Comparison of ENCODE assay signal across 1 cellular context in the genomic region with DNA sequence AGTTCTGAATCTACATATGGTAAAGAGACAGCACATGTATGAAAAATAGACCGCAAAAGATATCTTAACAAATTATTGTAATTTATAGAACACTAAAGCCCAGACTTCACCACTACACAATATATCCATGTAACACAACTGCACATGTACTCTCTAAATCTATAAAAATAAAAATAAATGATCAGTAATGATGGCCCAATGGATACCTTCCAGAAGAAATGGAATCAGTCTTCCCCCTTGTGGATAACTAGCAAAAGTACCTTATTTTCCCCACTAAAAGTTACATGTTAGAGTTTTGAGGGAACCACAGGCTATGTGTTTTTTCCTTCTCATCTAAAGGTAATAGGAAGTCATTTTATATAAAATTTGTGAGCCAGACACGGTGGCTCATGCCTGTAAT.
TF ChIP-seq lines count a peak whose summit lies in the region.

No MANE protein-coding gene starts in this region.

TF ChIP-seq in HCT116, 20 proteins besides CTCF, POLR2A, EP300 and RAD21 (continued from another document):
- no peak for TF ChIP-seq EZH2phosphoT487 (IDR thresholded peaks at IDR 0.05; ENCODE audit: borderline replicate concordance)
- TF ChIP-seq YY1 (IDR thresholded peaks at IDR 0.05; ENCODE audit: extremely low read depth, insufficient replicate concordance, low read depth, low read length), result no peak
- no peak for TF ChIP-seq EGR1 (IDR thresholded peaks at IDR 0.05; ENCODE audit: low read depth)
- TF ChIP-seq, protein P1, sequence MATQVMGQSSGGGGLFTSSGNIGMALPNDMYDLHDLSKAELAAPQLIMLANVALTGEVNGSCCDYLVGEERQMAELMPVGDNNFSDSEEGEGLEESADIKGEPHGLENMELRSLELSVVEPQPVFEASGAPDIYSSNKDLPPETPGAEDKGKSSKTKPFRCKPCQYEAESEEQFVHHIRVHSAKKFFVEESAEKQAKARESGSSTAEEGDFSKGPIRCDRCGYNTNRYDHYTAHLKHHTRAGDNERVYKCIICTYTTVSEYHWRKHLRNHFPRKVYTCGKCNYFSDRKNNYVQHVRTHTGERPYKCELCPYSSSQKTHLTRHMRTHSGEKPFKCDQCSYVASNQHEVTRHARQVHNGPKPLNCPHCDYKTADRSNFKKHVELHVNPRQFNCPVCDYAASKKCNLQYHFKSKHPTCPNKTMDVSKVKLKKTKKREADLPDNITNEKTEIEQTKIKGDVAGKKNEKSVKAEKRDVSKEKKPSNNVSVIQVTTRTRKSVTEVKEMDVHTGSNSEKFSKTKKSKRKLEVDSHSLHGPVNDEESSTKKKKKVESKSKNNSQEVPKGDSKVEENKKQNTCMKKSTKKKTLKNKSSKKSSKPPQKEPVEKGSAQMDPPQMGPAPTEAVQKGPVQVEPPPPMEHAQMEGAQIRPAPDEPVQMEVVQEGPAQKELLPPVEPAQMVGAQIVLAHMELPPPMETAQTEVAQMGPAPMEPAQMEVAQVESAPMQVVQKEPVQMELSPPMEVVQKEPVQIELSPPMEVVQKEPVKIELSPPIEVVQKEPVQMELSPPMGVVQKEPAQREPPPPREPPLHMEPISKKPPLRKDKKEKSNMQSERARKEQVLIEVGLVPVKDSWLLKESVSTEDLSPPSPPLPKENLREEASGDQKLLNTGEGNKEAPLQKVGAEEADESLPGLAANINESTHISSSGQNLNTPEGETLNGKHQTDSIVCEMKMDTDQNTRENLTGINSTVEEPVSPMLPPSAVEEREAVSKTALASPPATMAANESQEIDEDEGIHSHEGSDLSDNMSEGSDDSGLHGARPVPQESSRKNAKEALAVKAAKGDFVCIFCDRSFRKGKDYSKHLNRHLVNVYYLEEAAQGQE (IDR thresholded peaks at IDR 0.05; ENCODE audit: low read depth), result no peak
- no peak for TF ChIP-seq CBX3 (IDR thresholded peaks at IDR 0.05; ENCODE audit: low read depth)
- no peak for TF ChIP-seq SIN3A (IDR thresholded peaks at IDR 0.05; ENCODE audit: low read depth)
- TF ChIP-seq ZNF274 (IDR thresholded peaks at IDR 0.05; ENCODE audit: low read depth, low read length), result no peak
